In the genomic region with DNA sequence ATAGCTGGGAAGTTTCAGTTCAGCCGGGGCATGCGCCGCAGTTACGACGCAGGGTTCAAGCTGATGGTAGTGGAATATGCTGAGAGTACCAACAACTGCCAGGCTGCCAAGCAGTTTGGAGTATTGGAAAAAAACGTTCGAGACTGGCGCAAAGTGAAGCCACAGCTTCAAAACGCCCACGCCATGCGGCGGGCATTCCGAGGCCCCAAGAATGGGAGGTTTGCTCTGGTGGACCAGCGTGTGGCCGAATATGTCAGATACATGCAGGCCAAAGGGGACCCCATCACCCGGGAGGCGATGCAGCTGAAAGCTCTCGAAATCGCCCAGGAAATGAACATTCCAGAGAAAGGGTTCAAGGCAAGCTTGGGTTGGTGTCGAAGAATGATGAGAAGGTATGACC, we compare ENCODE assay signal across 18 cellular contexts. TPM values are rescaled to one million over a fixed set of nuclear protein-coding genes. Genes with fewer than 3 reads are reported as not detected.
DNase-seq lines count a peak whose midpoint lies in the region; ATAC-seq, FAIRE-seq and TF ChIP-seq lines count a peak whose summit lies in the region.
"Had no signal": no experiment of that assay in that cellular context is flagged by ENCODE, and none has a peak within 500 bp of the region (broad histone marks: within the 10 kb centered on the region; RNA-seq: fewer than 3 reads in every experiment).

No MANE protein-coding gene starts in this region.

- no peak for ATAC-seq in activated naive CD4-positive, alpha-beta T cell treated with anti-CD3 and anti-CD28 coated beads, Interleukin-2, amount 50 U/mL, for 72 hours
- no peak for ATAC-seq in PC-3
- no peak for ATAC-seq in GM12878
- ATAC-seq in stimulated activated memory B cell treated with anti-CD40 and anti-IgM and Interleukin-4, amounts not matched to agents 10 μg/mL and 1 μg/mL and 100 μg/mL, for 72 hours: no peak
- no peak for ATAC-seq in GM21360 (IDR thresholded peaks at IDR 0.05; ENCODE audit: unreplicated experiment)
- ATAC-seq: HCT116 had no signal

- H4K20me1 ChIP-seq in PC-3 (ENCODE audit: low read length): 0 out of 2 replicates have a peak, but pooled peaks cover 8% of the 10 kb centered on the region
- H4K20me1 ChIP-seq in GM12878 (ENCODE audit: control insufficient read depth, insufficient read depth): no peaks in the 10 kb centered on the region; the same call in 1 of the 2 replicates

- in situ Hi-C loops in GM12878 (cut with MboI): no loop called here

- H3K27ac Mint-ChIP-seq in activated naive CD4-positive, alpha-beta T cell treated with anti-CD3 and anti-CD28 coated beads, Interleukin-2, amount 50 U/mL, for 24 hours: peak overlapping the region; percentile 35
- no peak overlapping the region for H3K27ac Mint-ChIP-seq in activated naive CD4-positive, alpha-beta T cell treated with anti-CD3 and anti-CD28 coated beads, Interleukin-2, amount 50 U/mL, for 72 hours
- H3K27ac Mint-ChIP-seq in stimulated activated memory B cell treated with anti-CD40 and anti-IgM and Interleukin-4, amounts not matched to agents 10 μg/mL and 1 μg/mL and 100 μg/mL, for 72 hours: peak overlapping the region; percentile 72

- H3K9me3 ChIP-seq in PC-3 (ENCODE audit: low read length) (no peaks in the 10 kb centered on the region), GM12878 (replicated peaks; ENCODE audit: control insufficient read depth, insufficient read depth, low read length) (no peaks in the 10 kb centered on the region)

- no peaks in the 10 kb centered on the region for H3F3A ChIP-seq in PC-3 (ENCODE audit: low read length, unreplicated experiment)

- POLR2A ChIA-PET in PC-3 (lab: Charles Lee; ENCODE audit: unreplicated experiment): no interaction called here
- POLR2A ChIA-PET in GM12878 (lab: Charles Lee): no interaction called here

- TF ChIP-seq POLR2A in GM12878 (IDR thresholded peaks at IDR 0.05; ENCODE audit: low read depth, low read length): 0 out of 2 replicates have a peak, but pooled peaks have one; percentile 20

- H3K4me3 ChIP-seq in PC-3 (ENCODE audit: low read length): no peak overlapping the region
- no peak overlapping the region for H3K4me3 ChIP-seq in GM12878
- H3K4me3 ChIP-seq: GM23248 had no signal

- H3K9ac ChIP-seq in PC-3 (ENCODE audit: low read length) (no peak overlapping the region), GM12878 (ENCODE audit: control insufficient read depth, insufficient read depth, low read length) (no peak overlapping the region)
- H3K9ac ChIP-seq: GM23248 had no signal

- no peak for TF ChIP-seq EP300 in GM12878 (IDR thresholded peaks at IDR 0.05; ENCODE audit: borderline replicate concordance in 1 of 2, control insufficient read depth in 1 of 2, low read depth in 2 of 2, low read length in 2 of 2)

- H3K36me3 Mint-ChIP-seq in activated naive CD4-positive, alpha-beta T cell treated with anti-CD3 and anti-CD28 coated beads, Interleukin-2, amount 50 U/mL, for 24 hours: peaks cover 38% of the 10 kb centered on the region
- H3K36me3 Mint-ChIP-seq in activated naive CD4-positive, alpha-beta T cell treated with anti-CD3 and anti-CD28 coated beads, Interleukin-2, amount 50 U/mL, for 72 hours: peaks cover 55 to 57% of the 10 kb centered on the region in 2 donors
- H3K36me3 Mint-ChIP-seq in stimulated activated memory B cell treated with anti-CD40 and anti-IgM and Interleukin-4, amounts not matched to agents 10 μg/mL and 1 μg/mL and 100 μg/mL, for 72 hours: peaks cover 79% of the 10 kb centered on the region

- H3K27ac ChIP-seq in PC-3 (ENCODE audit: low read length) (no peak overlapping the region), GM12878 (ENCODE audit: control insufficient read depth, insufficient read depth) (no peak overlapping the region)
- H3K27ac ChIP-seq: GM23248 had no signal

- no peaks in the 10 kb centered on the region for H3K9me2 ChIP-seq in PC-3 (replicated peaks; ENCODE audit: low read length)

- H3K27me3 ChIP-seq in PC-3 (ENCODE audit: low read length): no peaks in the 10 kb centered on the region
- no peaks in the 10 kb centered on the region for H3K27me3 ChIP-seq in GM12878 (replicated peaks in 1 of 2; ENCODE audit: control insufficient read depth in 2 of 2, insufficient read depth in 2 of 2, low read length in 1 of 2)

- CTCF ChIA-PET in PC-3 (lab: Charles Lee) (no interaction called here), GM12878 (lab: Yijun Ruan, JAX) (no interaction called here)

- H2AFZ ChIP-seq in PC-3 (ENCODE audit: low read length): no peak overlapping the region
- H2AFZ ChIP-seq in GM12878 (ENCODE audit: control insufficient read depth, low read depth, low read length): no peak overlapping the region
- H2AFZ ChIP-seq: GM23248 had no signal

- peaks cover 68% of the 10 kb centered on the region for H3K4me1 Mint-ChIP-seq in activated naive CD4-positive, alpha-beta T cell treated with anti-CD3 and anti-CD28 coated beads, Interleukin-2, amount 50 U/mL, for 24 hours
- peaks cover 57% of the 10 kb centered on the region for H3K4me1 Mint-ChIP-seq in stimulated activated memory B cell treated with anti-CD40 and anti-IgM and Interleukin-4, amounts not matched to agents 10 μg/mL and 1 μg/mL and 100 μg/mL, for 72 hours

- intact Hi-C loops in PC-3 (cut with micrococcal nuclease) (no loop called here), GM12878 (cut with micrococcal nuclease; ENCODE audit: unreplicated experiment) (no loop called here)

- no peaks in the 10 kb centered on the region; the same call in 1 of the 2 replicates for H3K4me1 ChIP-seq in PC-3 (ENCODE audit: insufficient read depth, low read length)
- no peaks in the 10 kb centered on the region for H3K4me1 ChIP-seq in GM12878 (ENCODE audit: control insufficient read depth, insufficient read depth, low read length)

- no peaks in the 10 kb centered on the region for H3K9me3 Mint-ChIP-seq in activated naive CD4-positive, alpha-beta T cell treated with anti-CD3 and anti-CD28 coated beads, Interleukin-2, amount 50 U/mL, for 24 hours
- no peaks in the 10 kb centered on the region for H3K9me3 Mint-ChIP-seq in activated naive CD4-positive, alpha-beta T cell treated with anti-CD3 and anti-CD28 coated beads, Interleukin-2, amount 50 U/mL, for 72 hours
- H3K9me3 Mint-ChIP-seq in stimulated activated memory B cell treated with anti-CD40 and anti-IgM and Interleukin-4, amounts not matched to agents 10 μg/mL and 1 μg/mL and 100 μg/mL, for 72 hours: no peaks in the 10 kb centered on the region
- H3K9me3 Mint-ChIP-seq: CD4-positive, alpha-beta memory T cell had no signal

- H3K79me2 ChIP-seq in PC-3 (ENCODE audit: low read length): peaks cover 30% of the 10 kb centered on the region; the same call in 1 of the 2 replicates
- H3K79me2 ChIP-seq in GM12878 (ENCODE audit: control insufficient read depth, insufficient read depth, low read length): no peaks in the 10 kb centered on the region; the same call in 1 of the 2 replicates

- H3K4me3 Mint-ChIP-seq in activated naive CD4-positive, alpha-beta T cell treated with anti-CD3 and anti-CD28 coated beads, Interleukin-2, amount 50 U/mL, for 24 hours: no peak overlapping the region
- no peak overlapping the region for H3K4me3 Mint-ChIP-seq in stimulated activated memory B cell treated with anti-CD40 and anti-IgM and Interleukin-4, amounts not matched to agents 10 μg/mL and 1 μg/mL and 100 μg/mL, for 72 hours
- H3K4me3 Mint-ChIP-seq: CD4-positive, alpha-beta memory T cell had no signal

- no peaks in the 10 kb centered on the region for H3K27me3 Mint-ChIP-seq in activated naive CD4-positive, alpha-beta T cell treated with anti-CD3 and anti-CD28 coated beads, Interleukin-2, amount 50 U/mL, for 24 hours
- H3K27me3 Mint-ChIP-seq in stimulated activated memory B cell treated with anti-CD40 and anti-IgM and Interleukin-4, amounts not matched to agents 10 μg/mL and 1 μg/mL and 100 μg/mL, for 72 hours: no peaks in the 10 kb centered on the region
- H3K27me3 Mint-ChIP-seq: CD4-positive, alpha-beta memory T cell had no signal

- no peak for TF ChIP-seq CTCF in PC-3 (conservative IDR thresholded peaks at IDR 0.05; ENCODE audit: low read depth, low read length)
- no peak for TF ChIP-seq CTCF in GM12878 (IDR thresholded peaks at IDR 0.05 in 2 of 3, conservative IDR thresholded peaks at IDR 0.05 in 1 of 3; ENCODE audit: control insufficient read depth in 2 of 3, extremely low read depth in 1 of 3, insufficient read depth in 1 of 3, low read depth in 3 of 3, low read length in 3 of 3)

- BruUV-seq in PC-3 (replicated peaks; lab: Mats Ljungman, UMichigan) (TSS peak; percentile 3), GM12878 (replicated peaks; lab: Mats Ljungman, UMichigan) (no TSS peak)

- DNase-seq in activated naive CD4-positive, alpha-beta T cell treated with anti-CD3 and anti-CD28 coated beads, Interleukin-2, amount 50 U/mL, for 72 hours (ENCODE audit: low spot score in 2 of 2): no peak
- DNase-seq in PC-3: no peak
- no peak for DNase-seq in GM12878 (ENCODE audit: low read depth, low spot score)
- DNase-seq: C1 segment of cervical spinal cord; Calu3; CD4-positive, alpha-beta memory T cell; COR-L47; DMS53; DMS79 treated with DMSO at 0.1 percent for 48 hours; GF-D8; GM23248; H7 had no signal

- RAD21 ChIA-PET in GM12878 (lab: Charles Lee; ENCODE audit: unreplicated experiment): no interaction called here

- H3K36me3 ChIP-seq in PC-3 (ENCODE audit: low read depth, low read length) (peaks cover 91% of the 10 kb centered on the region), GM12878 (ENCODE audit: control insufficient read depth in 2 of 2, insufficient read depth in 2 of 2, low read length in 1 of 2) (peaks cover 22 to 48% of the 10 kb centered on the region in 2 experiments)

- SMC1A ChIA-PET in GM12878 (lab: Charles Lee; ENCODE audit: uncharacterized antibody, unreplicated experiment): no interaction called here

- no peak for FAIRE-seq in GM12878 (lab: Jason Lieb, UNC)
- FAIRE-seq: GM12892, H1 had no signal

- H3K4me2 ChIP-seq in PC-3 (ENCODE audit: low read length) (no peak overlapping the region), GM12878 (ENCODE audit: control insufficient read depth, insufficient read depth) (no peak overlapping the region)

- over 99% methylated on average over 20 of the region's 20 CpGs for WGBS in GM12878 (ENCODE audit: insufficient coverage, insufficient replicate concordance, low lambda C conversion rate, missing lambda C conversion rate)

- TF ChIP-seq RAD21 in GM12878 (IDR thresholded peaks at IDR 0.05; ENCODE audit: insufficient read depth, low read depth, low read length): no peak

RNA-seq across cellular contexts. Expression of a gene that starts 9.9 kb away (rescaled TPM):
- 10 to 100 TPM; 32.3 to 43.0 TPM for total RNA-seq in activated naive CD4-positive, alpha-beta T cell treated with anti-CD3 and anti-CD28 coated beads, Interleukin-2, amount 50 U/mL, for 72 hours
- 38.3 and 44.2 TPM in 2 replicates for total RNA-seq in PC-3 (2014; rRNA removed)
- total RNA-seq in GM12878 (2013; cell fraction: nucleolus; rRNA removed): 36.4 and 38.3 TPM in 2 replicates
- total RNA-seq in GM12878 (2014; rRNA removed): 24.9 and 28.0 TPM in 2 replicates
- 29.1 and 30.1 TPM in 2 replicates for total RNA-seq in GM12878 (2014; rRNA removed; fragmentation: Illumina TruSeq; extraction: Trizol)
- 34.6 and 37.3 TPM in 2 replicates for total RNA-seq in GM12878 (2021)
- 7.6 TPM for polyA plus RNA-seq in GM12878 (2011; ENCODE audit: low read depth)
- 12.8 and 13.9 TPM in 2 replicates for polyA plus RNA-seq in GM12878 (2011; rRNA removed)
- 13.0 and 13.5 TPM in 2 replicates for polyA plus RNA-seq in GM12878 (2011; cell fraction: cytosol; rRNA removed)
- polyA plus RNA-seq in GM12878 (2011; cell fraction: nucleus; rRNA removed): 26.4 and 28.3 TPM in 2 replicates
- 11.2 and 12.3 TPM in 2 replicates for polyA plus RNA-seq in GM12878 (2012)
- 27.7 and 27.8 TPM in 2 replicates for polyA plus RNA-seq in GM12878 (2014; fragmentation: Illumina TruSeq; extraction: Trizol)
- 1 to 10 TPM; 5.3 to 8.1 TPM for polyA plus RNA-seq in GM12878 (2014; fragmentation: Nextera tagmentation; extraction: Ambion mirVana)
- 16.2 and 17.6 TPM in 2 replicates for polyA plus RNA-seq in GM12878 (2014; rRNA removed)
- polyA plus RNA-seq in GM12878 (2016; fragmentation: Nextera tagmentation; extraction: Ambion mirVana): 10 to 100 TPM; 18.2 to 19.1 TPM
- polyA minus RNA-seq in GM12878 (2011; rRNA and poly(A)+ RNA removed): 20.1 and 20.6 TPM in 2 replicates
- polyA minus RNA-seq in GM12878 (2011; cell fraction: cytosol; rRNA and poly(A)+ RNA removed): 8.0 and 9.7 TPM in 2 replicates
- 15.0 and 24.9 TPM in 2 replicates for polyA minus RNA-seq in GM12878 (2011; cell fraction: nucleus; rRNA and poly(A)+ RNA removed)

RNA-seq across cellular contexts. Expression of a gene that starts 26.9 kb away (rescaled TPM):
- total RNA-seq in activated naive CD4-positive, alpha-beta T cell treated with anti-CD3 and anti-CD28 coated beads, Interleukin-2, amount 50 U/mL, for 72 hours: 10 to 100 TPM; 13.6 to 23.6 TPM
- 12.4 and 15.3 TPM in 2 replicates for total RNA-seq in PC-3 (2014; rRNA removed)
- total RNA-seq in GM12878 (2013; cell fraction: nucleolus; rRNA removed): 18.3 and 18.9 TPM in 2 replicates
- total RNA-seq in GM12878 (2014; rRNA removed): 18.6 and 21.3 TPM in 2 replicates
- total RNA-seq in GM12878 (2014; rRNA removed; fragmentation: Illumina TruSeq; extraction: Trizol): 20.6 and 20.7 TPM in 2 replicates
- 15.1 and 15.2 TPM in 2 replicates for total RNA-seq in GM12878 (2021)
- 12.6 TPM for polyA plus RNA-seq in GM12878 (2011; ENCODE audit: low read depth)
- polyA plus RNA-seq in GM12878 (2011; rRNA removed): 34.6 and 36.4 TPM in 2 replicates
- polyA plus RNA-seq in GM12878 (2011; cell fraction: cytosol; rRNA removed): 19.1 and 27.0 TPM in 2 replicates
- 18.5 and 20.0 TPM in 2 replicates for polyA plus RNA-seq in GM12878 (2011; cell fraction: nucleus; rRNA removed)
- polyA plus RNA-seq in GM12878 (2012): 13.3 and 14.4 TPM in 2 replicates
- polyA plus RNA-seq in GM12878 (2014; fragmentation: Illumina TruSeq; extraction: Trizol): 25.9 and 31.1 TPM in 2 replicates
- polyA plus RNA-seq in GM12878 (2014; fragmentation: Nextera tagmentation; extraction: Ambion mirVana): 10 to 100 TPM; 31.5 to 38.6 TPM
- polyA plus RNA-seq in GM12878 (2014; rRNA removed): 13.1 and 15.3 TPM in 2 replicates
- polyA plus RNA-seq in GM12878 (2016; fragmentation: Nextera tagmentation; extraction: Ambion mirVana): 10 to 100 TPM; 27.1 to 30.2 TPM
- polyA minus RNA-seq in GM12878 (2011; rRNA and poly(A)+ RNA removed): 28.3 and 31.5 TPM in 2 replicates
- polyA minus RNA-seq in GM12878 (2011; cell fraction: cytosol; rRNA and poly(A)+ RNA removed): 8.4 and 10.5 TPM in 2 replicates
- 4.8 and 7.4 TPM in 2 replicates for polyA minus RNA-seq in GM12878 (2011; cell fraction: nucleus; rRNA and poly(A)+ RNA removed)

Comparison
In these comparisons a context has a peak if more than half of its experiments do, and no peak if none do; other contexts are left out.
1. H3K27ac Mint-ChIP-seq: peak in activated naive CD4-positive, alpha-beta T cell treated with anti-CD3 and anti-CD28 coated beads, Interleukin-2, amount 50 U/mL, for 24 hours (single experiment) and stimulated activated memory B cell treated with anti-CD40 and anti-IgM and Interleukin-4, amounts not matched to agents 10 μg/mL and 1 μg/mL and 100 μg/mL, for 72 hours (single experiment); none in activated naive CD4-positive, alpha-beta T cell treated with anti-CD3 and anti-CD28 coated beads, Interleukin-2, amount 50 U/mL, for 72 hours (0 of 2).